Comparison of ENCODE assay signal across 26 cellular contexts in genomic region chr6:45901777-45902650, GRCh38.
"Had no signal": no experiment of that assay in that cellular context is flagged by ENCODE, and none has a peak within 500 bp of the region (broad histone marks: within the 10 kb centered on the region; RNA-seq: fewer than 3 reads in every experiment).

No MANE protein-coding gene starts in this region.

- H3K27me3 ChIP-seq: transverse colon had no signal

- H3K4me3 ChIP-seq: lower lobe of right lung, mucosa of descending colon, transverse colon had no signal

- DNase-seq: activated CD4-positive, alpha-beta T cell treated with anti-CD3 and anti-CD28 coated beads for 1 hour; activated CD4-positive, alpha-beta T cell treated with anti-CD3 and anti-CD28 coated beads, Interleukin-2, amount 50 U/mL, for 1 hour; activated CD8-positive, alpha-beta T cell treated with anti-CD3 and anti-CD28 coated beads, Interleukin-2, amount 10 ng/mL, durations not matched to agents 7 days and 5 days; activated gamma-delta T cell; aorta; central memory CD4-positive, alpha-beta T cell; effector memory CD4-positive, alpha-beta T cell; hypothalamus; islet precursor cell; left colon; lower lobe of right lung; mesendoderm; mucosa of descending colon; naive B cell; posterior cingulate gyrus; retina; stimulated activated CD4-positive, alpha-beta T cell treated with anti-CD3 and anti-CD28 coated beads, Interleukin-2, amount 100 ng/mL, for 48 hours; stimulated activated CD8-positive, alpha-beta memory T cell treated with anti-CD3 and anti-CD28 coated beads, Interleukin-4, amount 100 ng/mL, for 48 hours; stimulated activated naive B cell treated with anti-CD40 and anti-IgM and Interleukin-4, amounts not matched to agents 10 μg/mL and 1 μg/mL and 100 μg/mL, for 72 hours; transverse colon; WERI-Rb-1 had no signal

- H3K27ac Mint-ChIP-seq: activated CD8-positive, alpha-beta T cell treated with anti-CD3 and anti-CD28 coated beads, Interleukin-2, amount 10 ng/mL, durations not matched to agents 7 days and 5 days; activated T-helper 1 cell treated with anti-CD3 and anti-CD28 coated beads, Interleukin-12 subunit alpha, Interleukin-12 subunit beta, Interleukin-2, Interleukin-4 antibody, amounts not matched to agents 30 ng/mL and 10 ng/mL and 1 ng/mL, durations not matched to agents 14 hours and 24 hours and 36 hours; naive B cell; stimulated activated naive B cell treated with anti-CD40 and anti-IgM and Interleukin-4, amounts not matched to agents 10 μg/mL and 1 μg/mL and 100 μg/mL, for 72 hours; T-helper 2 cell treated with Interferon-gamma antibody and Interleukin-4, amounts not matched to agents 5 μg/mL and 100 μg/mL, for 36 hours had no signal

- H3K36me3 Mint-ChIP-seq: activated naive CD4-positive, alpha-beta T cell treated with anti-CD3 and anti-CD28 coated beads, Interleukin-2, amount 50 U/mL, for 72 hours; brain; naive B cell; stimulated activated naive B cell treated with anti-CD40 and anti-IgM and Interleukin-4, amounts not matched to agents 10 μg/mL and 1 μg/mL and 100 μg/mL, for 72 hours had no signal

- H3K27me3 Mint-ChIP-seq: brain, naive B cell had no signal

- H3K36me3 ChIP-seq: lower lobe of right lung, WERI-Rb-1 had no signal

- H3K27ac ChIP-seq: lower lobe of right lung, transverse colon, WERI-Rb-1 had no signal

- H3K4me1 ChIP-seq: lower lobe of right lung, transverse colon had no signal

- H3K9me3 ChIP-seq: lower lobe of right lung, mucosa of descending colon, transverse colon had no signal

- H3K4me3 Mint-ChIP-seq: activated CD8-positive, alpha-beta T cell treated with anti-CD3 and anti-CD28 coated beads, Interleukin-2, amount 10 ng/mL, durations not matched to agents 7 days and 5 days; activated T-helper 1 cell treated with anti-CD3 and anti-CD28 coated beads, Interleukin-12 subunit alpha, Interleukin-12 subunit beta, Interleukin-2, Interleukin-4 antibody, amounts not matched to agents 30 ng/mL and 10 ng/mL and 1 ng/mL, durations not matched to agents 14 hours and 24 hours and 36 hours; brain; naive B cell; neural crest cell; stimulated activated naive B cell treated with anti-CD40 and anti-IgM and Interleukin-4, amounts not matched to agents 10 μg/mL and 1 μg/mL and 100 μg/mL, for 72 hours; T-helper 2 cell treated with Interferon-gamma antibody and Interleukin-4, amounts not matched to agents 5 μg/mL and 100 μg/mL, for 36 hours had no signal

- H3K9me3 Mint-ChIP-seq: activated T-helper 1 cell treated with anti-CD3 and anti-CD28 coated beads, Interleukin-12 subunit alpha, Interleukin-12 subunit beta, Interleukin-2, Interleukin-4 antibody, amounts not matched to agents 30 ng/mL and 10 ng/mL and 1 ng/mL, durations not matched to agents 14 hours and 24 hours and 36 hours; neural crest cell; stimulated activated naive B cell treated with anti-CD40 and anti-IgM and Interleukin-4, amounts not matched to agents 10 μg/mL and 1 μg/mL and 100 μg/mL, for 72 hours had no signal

- ATAC-seq: activated CD8-positive, alpha-beta T cell treated with anti-CD3 and anti-CD28 coated beads, Interleukin-2, amount 10 ng/mL, durations not matched to agents 7 days and 5 days; activated naive CD4-positive, alpha-beta T cell treated with anti-CD3 and anti-CD28 coated beads, Interleukin-2, amount 50 U/mL, for 72 hours; left colon; lower lobe of right lung; mucosa of descending colon; stimulated activated naive B cell treated with anti-CD40 and anti-IgM and Interleukin-4, amounts not matched to agents 10 μg/mL and 1 μg/mL and 100 μg/mL, for 72 hours had no signal

- H3K4me1 Mint-ChIP-seq: naive B cell had no signal
